ENCODE assay signal across 8 cellular contexts in the genomic region with DNA sequence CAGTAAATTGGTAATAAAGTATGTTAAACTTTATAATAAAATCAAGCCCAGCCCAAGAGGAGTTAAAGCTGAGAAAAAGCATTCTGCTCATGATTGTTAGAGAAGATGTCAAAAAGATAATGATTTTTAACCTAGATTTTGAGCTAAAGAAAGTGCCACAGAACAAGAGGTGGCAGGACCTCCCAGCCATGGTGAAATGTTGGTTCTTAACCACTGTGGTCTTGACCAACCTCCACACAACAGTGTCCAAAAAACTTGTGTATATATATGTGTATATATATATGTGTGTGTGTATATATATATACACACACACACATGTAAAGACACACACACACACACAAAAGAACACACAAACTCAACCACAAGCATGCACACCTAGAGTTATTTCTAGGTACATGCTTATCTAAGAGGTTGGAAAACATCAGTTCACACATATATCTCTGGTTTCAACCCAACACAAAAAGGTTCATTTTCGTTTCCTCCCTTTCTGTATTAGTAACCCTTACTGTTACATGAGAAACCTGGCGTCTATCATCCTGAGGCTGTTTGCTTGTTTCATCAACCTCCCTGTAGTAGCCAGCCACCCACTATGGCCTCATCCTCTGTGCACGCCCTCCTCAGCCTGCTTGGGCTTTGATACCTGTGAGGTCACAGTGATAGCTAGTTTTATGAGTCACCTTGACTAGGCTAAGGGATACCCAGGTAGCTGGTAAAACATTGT.
DNase-seq lines count a peak whose midpoint lies in the region; ATAC-seq and TF ChIP-seq lines count a peak whose summit lies in the region.

No MANE protein-coding gene starts in this region.

- no peaks in the 10 kb centered on the region for H3K9me3 Mint-ChIP-seq in endodermal cell

- TF ChIP-seq CTCF in foreskin keratinocyte (conservative IDR thresholded peaks at IDR 0.05) (no peak), endodermal cell (conservative IDR thresholded peaks at IDR 0.05) (no peak)

- H3K27ac ChIP-seq in foreskin keratinocyte = no peak overlapping the region
- no peak overlapping the region for H3K27ac ChIP-seq in endodermal cell (ENCODE audit: low read depth, low read length)

- peak; percentile 95 for ATAC-seq in GM18511 (IDR thresholded peaks at IDR 0.05; ENCODE audit: unreplicated experiment)
- ATAC-seq in GM21447 (IDR thresholded peaks at IDR 0.05; ENCODE audit: unreplicated experiment) = peak; percentile 96
- ATAC-seq in HG03432 (IDR thresholded peaks at IDR 0.05; ENCODE audit: unreplicated experiment) = peak; percentile 95
- ATAC-seq in foreskin keratinocyte = peak; percentile 80
- ATAC-seq in Right ventricle myocardium superior (ENCODE audit: poor library complexity) = no peak

- DNase-seq in foreskin keratinocyte (peak in 1 of 2 donors; percentile 14), Right ventricle myocardium superior (no peak), NCI-H187 treated with DMSO at 0.1 percent for 48 hours (lab: John Stamatoyannopoulos, UW) (no peak), GOT3 (lab: John Stamatoyannopoulos, UW) (no peak), endodermal cell (no peak)

- no peak overlapping the region for H3K27ac Mint-ChIP-seq in endodermal cell

- no peaks in the 10 kb centered on the region for H3K9me3 ChIP-seq in endodermal cell (ENCODE audit: control insufficient read depth, low read length)

- intact Hi-C loops in Right ventricle myocardium superior (cut with DNase I) = no loop called here

- H3K27me3 Mint-ChIP-seq in endodermal cell (ENCODE audit: insufficient read depth) = no peaks in the 10 kb centered on the region

- no peaks in the 10 kb centered on the region for H3K36me3 ChIP-seq in endodermal cell (ENCODE audit: control insufficient read depth, insufficient read depth, low read length)

- H3K9ac ChIP-seq in endodermal cell (ENCODE audit: extremely low read depth, low read length, poor library complexity, severe bottlenecking) = no peak overlapping the region

- no peaks in the 10 kb centered on the region for H3K4me1 Mint-ChIP-seq in endodermal cell

- H3K4me3 Mint-ChIP-seq in endodermal cell = no peak overlapping the region

- H3K4me3 ChIP-seq in endodermal cell (ENCODE audit: low read length) = no peak overlapping the region

- H3K36me3 Mint-ChIP-seq in endodermal cell (ENCODE audit: low read depth) = no peaks in the 10 kb centered on the region

- H3K27me3 ChIP-seq in foreskin keratinocyte = no peaks in the 10 kb centered on the region
- H3K27me3 ChIP-seq in endodermal cell (ENCODE audit: control insufficient read depth, insufficient read depth, low read length, poor library complexity, severe bottlenecking) = no peaks in the 10 kb centered on the region

- WGBS in endodermal cell (ENCODE audit: insufficient coverage in 1 of 2, insufficient read length in 1 of 2), 2 experiments = 90 to 92% methylated on average over 2 to 3 of the region's 3 CpGs

- H3K4me1 ChIP-seq in foreskin keratinocyte (no peaks in the 10 kb centered on the region), endodermal cell (ENCODE audit: control insufficient read depth, insufficient read depth, low read length) (no peaks in the 10 kb centered on the region)
